ENCODE assay signal across 20 cellular contexts in genomic region chr4:186707574-186707973, GRCh38. TPM values are rescaled to one million over a fixed set of nuclear protein-coding genes. Genes with fewer than 3 reads are reported as not detected.
"Had no signal": no experiment of that assay in that cellular context is flagged by ENCODE, and none has a peak within 500 bp of the region (broad histone marks: within the 10 kb centered on the region; RNA-seq: fewer than 3 reads in every experiment).

No MANE protein-coding gene starts in this region.

- H3K27ac Mint-ChIP-seq: endodermal cell, natural killer cell had no signal

- H3K27me3 ChIP-seq: heart right ventricle, suprapubic skin, thyroid gland, upper lobe of left lung, uterus had no signal

- DNase-seq: cerebellar nuclear complex; dermis blood vessel endothelial cell; endodermal cell; heart right ventricle; hypothalamus; kidney glomerular epithelial cell; mammary epithelial cell; natural killer cell; posterior cingulate gyrus; stimulated activated CD4-positive, alpha-beta T cell treated with anti-CD3 and anti-CD28 coated beads, Interleukin-2, amount 100 ng/mL, for 48 hours; stimulated activated naive CD8-positive, alpha-beta T cell treated with anti-CD3 and anti-CD28 coated beads, Interleukin-15, Interleukin-2, amounts not matched to agents 100 U/mL and 50 U/mL, for 24 hours; thyroid gland; upper lobe of left lung; uterus had no signal

- H3K27ac ChIP-seq: suprapubic skin, thyroid gland, upper lobe of left lung, uterus had no signal

- H3K4me3 ChIP-seq: heart right ventricle, smooth muscle cell, suprapubic skin, thyroid gland, upper lobe of left lung, uterus had no signal

- ATAC-seq: natural killer cell; stimulated activated naive CD8-positive, alpha-beta T cell treated with anti-CD3 and anti-CD28 coated beads, Interleukin-15, Interleukin-2, amounts not matched to agents 100 U/mL and 50 U/mL, for 24 hours had no signal

- FAIRE-seq: colon, frontal cortex, islet of Langerhans had no signal

- H3K4me1 Mint-ChIP-seq: natural killer cell had no signal

- H3K9me3 Mint-ChIP-seq: neural crest cell had no signal

- H3K4me2 ChIP-seq: smooth muscle cell had no signal

- H3K36me3 ChIP-seq: uterus had no signal

- H3K4me1 ChIP-seq: thyroid gland had no signal

- H3K36me3 Mint-ChIP-seq: natural killer cell had no signal

- H3K9me3 ChIP-seq: heart right ventricle, suprapubic skin, thyroid gland, upper lobe of left lung, uterus had no signal

- H3K4me3 Mint-ChIP-seq: endodermal cell, natural killer cell, neural crest cell had no signal

RNA-seq across cellular contexts. Expression of gene FAT1, which starts 16.1 kb away (rescaled TPM):
- total RNA-seq: natural killer cell had no signal
